9 cellular contexts compared by ENCODE assay signal in the genomic region with DNA sequence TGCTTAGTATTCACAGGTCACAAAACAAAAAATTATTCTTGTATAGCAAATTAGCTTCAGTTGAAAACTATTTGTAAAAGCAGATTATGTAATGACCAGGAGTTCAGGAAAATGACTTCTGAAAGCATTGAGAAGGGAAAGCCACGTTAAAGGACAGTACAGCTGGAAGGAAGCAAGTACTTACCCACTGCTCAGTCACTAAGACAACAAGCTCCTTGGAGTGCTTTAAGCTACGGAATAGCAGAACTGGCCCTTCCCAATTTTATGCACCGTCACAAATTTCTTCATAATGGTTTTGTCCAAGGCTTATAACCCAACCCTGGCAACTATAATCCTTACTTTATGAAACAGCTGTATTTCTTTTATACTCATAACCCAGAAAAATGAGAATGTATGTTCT. TPM values are rescaled to one million over a fixed set of nuclear protein-coding genes. Genes with fewer than 3 reads are reported as not detected.
A peak's percentile ranks its signal among the peaks of the same experiment; 100 is the strongest.
DNase-seq lines count a peak whose midpoint lies in the region; FAIRE-seq and TF ChIP-seq lines count a peak whose summit lies in the region.
"Had no signal": no experiment of that assay in that cellular context is flagged by ENCODE, and none has a peak within 500 bp of the region (broad histone marks: within the 10 kb centered on the region; RNA-seq: fewer than 3 reads in every experiment).

No MANE protein-coding gene starts in this region.

- H3K4me1 ChIP-seq in OCI-LY1 (ENCODE audit: insufficient read depth, low read length, severe bottlenecking) (peaks cover 70% of the 10 kb centered on the region), endothelial cell of umbilical vein (ENCODE audit: control insufficient read depth, extremely low read depth, insufficient read depth, low read length) (peaks cover 33% of the 10 kb centered on the region), skeletal muscle tissue (ENCODE audit: control insufficient read depth in 3 of 3, insufficient read depth in 3 of 3, low read length in 3 of 3) (peaks cover 0 to 4% (median 4%) of the 10 kb centered on the region in 3 donors), prostate gland (replicated peaks) (peaks cover 4% of the 10 kb centered on the region)

- intact Hi-C loops in endothelial cell of umbilical vein (cut with micrococcal nuclease) (no loop called here), prostate gland (cut with DNase I) (no loop called here)

- POLR2A ChIA-PET in activated CD4-positive, alpha-beta T cell treated with anti-CD3 and anti-CD28 coated beads, Interleukin-2, amount 10 ng/mL, durations not matched to agents 7 days and 5 days (lab: Charles Lee) = interaction anchor here (0.7 to 1.8 kb wide), 4 partner anchors 13 to 280 kb away, joined by 3 to 6 read pairs (median 4); a partner anchor contains a TSS
- POLR2A ChIA-PET in endothelial cell of umbilical vein (lab: Charles Lee) = interaction anchor here (0.7 to 1.5 kb wide), 4 partner anchors 9 to 46 kb away, joined by 3 to 10 read pairs (median 4); a partner anchor contains a TSS

- CTCF ChIA-PET in activated CD4-positive, alpha-beta T cell treated with anti-CD3 and anti-CD28 coated beads, Interleukin-2, amount 10 ng/mL, durations not matched to agents 7 days and 5 days (lab: Charles Lee) = interaction anchor here (0.9 to 3.9 kb wide), 8 partner anchors 9 to 278 kb away, joined by 3 to 24 read pairs (median 4); a partner anchor contains a TSS
- CTCF ChIA-PET in endothelial cell of umbilical vein (lab: Charles Lee) = interaction anchor here (0.7 to 2.5 kb wide), 8 partner anchors 12 to 378 kb away, joined by 3 to 24 read pairs (median 5); a partner anchor contains a TSS

- H3K27me3 Mint-ChIP-seq in activated CD4-positive, alpha-beta T cell treated with anti-CD3 and anti-CD28 coated beads, Interleukin-2, amount 10 ng/mL, durations not matched to agents 7 days and 5 days = no peaks in the 10 kb centered on the region

- H3K4me3 ChIP-seq in OCI-LY1 (ENCODE audit: low read depth, low read length, poor library complexity, severe bottlenecking) (peak overlapping the region; percentile 62), endothelial cell of umbilical vein (replicated peaks in 1 of 3; ENCODE audit: insufficient read depth in 1 of 3, low read depth in 1 of 3, low read length in 3 of 3) (peak overlapping the region in 2 of 3 experiments; percentile 44 to 81), skeletal muscle tissue (ENCODE audit: low read length in 3 of 3) (peak overlapping the region in 2 of 3 donors; percentile 1 to 71), prostate gland (no peak overlapping the region)

- peak overlapping the region; percentile 94 for H3K4me3 Mint-ChIP-seq in activated CD4-positive, alpha-beta T cell treated with anti-CD3 and anti-CD28 coated beads, Interleukin-2, amount 10 ng/mL, durations not matched to agents 7 days and 5 days

- WGBS in prostate gland = 64% methylated on average over 3 of the region's 3 CpGs

- H3K4me2 ChIP-seq in OCI-LY1 (ENCODE audit: low read length) = peak overlapping the region; percentile 75; the same call in 1 of the 2 replicates
- peak overlapping the region; percentile 91 for H3K4me2 ChIP-seq in endothelial cell of umbilical vein (ENCODE audit: insufficient read depth, low read length)

- no peaks in the 10 kb centered on the region for H3K9me3 Mint-ChIP-seq in activated CD4-positive, alpha-beta T cell treated with anti-CD3 and anti-CD28 coated beads, Interleukin-2, amount 10 ng/mL, durations not matched to agents 7 days and 5 days

- H2AFZ ChIP-seq in OCI-LY1 (ENCODE audit: low read length) (no peak overlapping the region), endothelial cell of umbilical vein (ENCODE audit: low read depth, low read length) (no peak overlapping the region)

- H3K27me3 ChIP-seq in OCI-LY1 (ENCODE audit: insufficient read depth, low read length) (no peaks in the 10 kb centered on the region), endothelial cell of umbilical vein (ENCODE audit: control insufficient read depth in 2 of 2, insufficient read depth in 2 of 2, low read length in 2 of 2) (no peaks in the 10 kb centered on the region), skeletal muscle tissue (ENCODE audit: control insufficient read depth in 3 of 3, insufficient read depth in 3 of 3, low read length in 3 of 3) (no peaks in the 10 kb centered on the region), prostate gland (replicated peaks; ENCODE audit: insufficient read depth) (no peaks in the 10 kb centered on the region)

- DNase-seq in activated CD4-positive, alpha-beta T cell treated with anti-CD3 and anti-CD28 coated beads, Interleukin-2, amount 10 ng/mL, durations not matched to agents 7 days and 5 days = no peak
- DNase-seq in activated CD4-positive, alpha-beta T cell treated with anti-CD3 and anti-CD28 coated beads, Interleukin-2, amount 50 U/mL, for 4 hours = no peak
- DNase-seq in endothelial cell of umbilical vein (ENCODE audit: low read depth, low spot score) (peak; percentile 39), prostate gland (ENCODE audit: low spot score) (no peak), COLO829 (ENCODE audit: low spot score) (no peak)
- no peak for DNase-seq in activated CD4-positive, alpha-beta T cell treated with anti-CD3 and anti-CD28 coated beads, Interleukin-2, amount 50 U/mL, for 1 hour

- BruUV-seq in endothelial cell of umbilical vein (replicated peaks; lab: Mats Ljungman, UMichigan) = no TSS peak

- peaks cover 19% of the 10 kb centered on the region; the same call in 1 of the 2 replicates for H3K79me2 ChIP-seq in OCI-LY1 (ENCODE audit: insufficient read depth, low read length)
- peaks cover 53% of the 10 kb centered on the region for H3K79me2 ChIP-seq in endothelial cell of umbilical vein (ENCODE audit: control insufficient read depth, insufficient read depth, low read length)

- dilution Hi-C loops in endothelial cell of umbilical vein (cut with MboI; ENCODE audit: extremely low pct_ligation_motif_present, low sequenced_read_pairs) = loop anchor here (25.0 kb wide), 1 partner anchor 287 kb away; no protein-coding TSS in a partner anchor

- TF ChIP-seq CTCF in OCI-LY1 (IDR thresholded peaks at IDR 0.05; ENCODE audit: low read length) = no peak
- no peak for TF ChIP-seq CTCF in endothelial cell of umbilical vein (IDR thresholded peaks at IDR 0.05; ENCODE audit: extremely low read depth in 1 of 2, insufficient read depth in 1 of 2, low read depth in 1 of 2, low read length in 2 of 2)
- no peak for TF ChIP-seq CTCF in prostate gland (IDR thresholded peaks at IDR 0.05)

- no peaks in the 10 kb centered on the region for H3K9me2 ChIP-seq in OCI-LY1 (ENCODE audit: low read depth, low read length)

- H3K9ac ChIP-seq in OCI-LY1 (ENCODE audit: low read length) (peak overlapping the region; percentile 63; the same call in 1 of the 2 replicates), endothelial cell of umbilical vein (replicated peaks; ENCODE audit: extremely low read depth, insufficient read depth, low read length) (peak overlapping the region; percentile 29), skeletal muscle tissue (ENCODE audit: low read depth in 1 of 3, low read length in 3 of 3) (no peak overlapping the region)

- TF ChIP-seq POLR2A in endothelial cell of umbilical vein (IDR thresholded peaks at IDR 0.05; ENCODE audit: low read depth, low read length) = no peak
- no peak for TF ChIP-seq POLR2A in prostate gland (IDR thresholded peaks at IDR 0.05)

- H3K4me1 Mint-ChIP-seq in activated CD4-positive, alpha-beta T cell treated with anti-CD3 and anti-CD28 coated beads, Interleukin-2, amount 10 ng/mL, durations not matched to agents 7 days and 5 days = peaks cover 52% of the 10 kb centered on the region

- H3K36me3 ChIP-seq in OCI-LY1 (ENCODE audit: insufficient read depth, low read length) (peaks cover 52% of the 10 kb centered on the region), endothelial cell of umbilical vein (ENCODE audit: control insufficient read depth in 2 of 2, extremely low read depth in 1 of 2, insufficient read depth in 2 of 2, low read length in 2 of 2) (peaks cover 3 to 27% of the 10 kb centered on the region in 2 experiments), skeletal muscle tissue (ENCODE audit: control insufficient read depth in 3 of 3, insufficient read depth in 3 of 3, low read length in 3 of 3) (peaks cover 0 to 11% (median 4%) of the 10 kb centered on the region in 3 donors), prostate gland (no peaks in the 10 kb centered on the region)

- no peak overlapping the region for H3K27ac Mint-ChIP-seq in activated CD4-positive, alpha-beta T cell treated with anti-CD3 and anti-CD28 coated beads, Interleukin-2, amount 10 ng/mL, durations not matched to agents 7 days and 5 days

- H3K27ac ChIP-seq in OCI-LY1 (ENCODE audit: low read depth, low read length, poor library complexity, severe bottlenecking) = peak overlapping the region; percentile 47
- H3K27ac ChIP-seq in endothelial cell of umbilical vein (ENCODE audit: insufficient read depth, low read depth, low read length) = peak overlapping the region; percentile 41
- peak overlapping the region; percentile 89 for H3K27ac ChIP-seq in skeletal muscle tissue (ENCODE audit: low read depth, low read length)
- no peak overlapping the region for H3K27ac ChIP-seq in prostate gland
- H3K27ac ChIP-seq: C4-2B had no signal

- H4K20me1 ChIP-seq in OCI-LY1 (ENCODE audit: insufficient read depth, low read length) (no peaks in the 10 kb centered on the region), endothelial cell of umbilical vein (replicated peaks; ENCODE audit: control insufficient read depth, extremely low read depth, insufficient read depth, low read length) (peaks cover 2% of the 10 kb centered on the region)

- peak; percentile 53 for FAIRE-seq in endothelial cell of umbilical vein (lab: Jason Lieb, UNC)

- H3F3A ChIP-seq in OCI-LY1 (ENCODE audit: insufficient read depth, low read length) = no peaks in the 10 kb centered on the region

- no peaks in the 10 kb centered on the region for H3K9me1 ChIP-seq in endothelial cell of umbilical vein (replicated peaks; ENCODE audit: control insufficient read depth, extremely low read depth, insufficient read depth, low read length)

- H3K9me3 ChIP-seq in OCI-LY1 (ENCODE audit: low read length) = no peaks in the 10 kb centered on the region
- no peaks in the 10 kb centered on the region for H3K9me3 ChIP-seq in endothelial cell of umbilical vein (replicated peaks; ENCODE audit: control insufficient read depth, insufficient read depth, low read length)
- no peaks in the 10 kb centered on the region for H3K9me3 ChIP-seq in skeletal muscle tissue (ENCODE audit: control insufficient read depth in 3 of 3, low read length in 3 of 3)
- H3K9me3 ChIP-seq in prostate gland = no peaks in the 10 kb centered on the region

- peaks cover 50% of the 10 kb centered on the region for H3K36me3 Mint-ChIP-seq in activated CD4-positive, alpha-beta T cell treated with anti-CD3 and anti-CD28 coated beads, Interleukin-2, amount 10 ng/mL, durations not matched to agents 7 days and 5 days (ENCODE audit: low read depth)

RNA-seq across cellular contexts. Expression of a gene that starts 13.0 kb away (rescaled TPM):
- total RNA-seq in activated CD4-positive, alpha-beta T cell treated with anti-CD3 and anti-CD28 coated beads, Interleukin-2, amount 10 ng/mL, durations not matched to agents 7 days and 5 days = 1 to 10 TPM; 5.2 to 5.5 TPM
- 12.7 and 21.8 TPM in 2 replicates for total RNA-seq in endothelial cell of umbilical vein
- 7.7 and 14.3 TPM in 2 replicates for polyA plus RNA-seq in endothelial cell of umbilical vein
- polyA plus RNA-seq in endothelial cell of umbilical vein (2011; cell fraction: cytosol; rRNA removed) = 13.7 and 15.0 TPM in 2 replicates
- polyA plus RNA-seq in endothelial cell of umbilical vein (2011; cell fraction: nucleus; rRNA removed) = 8.4 and 13.5 TPM in 2 replicates
- 34.1 and 59.0 TPM in 2 replicates for polyA plus RNA-seq in endothelial cell of umbilical vein (2012)
- polyA minus RNA-seq in endothelial cell of umbilical vein = 3.6 TPM in 2 replicates
- 2.4 TPM for polyA minus RNA-seq in endothelial cell of umbilical vein (2011; cell fraction: cytosol; rRNA and poly(A)+ RNA removed)
- 4.7 and 5.5 TPM in 2 replicates for polyA minus RNA-seq in endothelial cell of umbilical vein (2011; cell fraction: nucleus; rRNA and poly(A)+ RNA removed)
- 5.2 TPM for total RNA-seq in skeletal muscle tissue
- 10 to 100 TPM; 10.2 to 10.7 TPM for total RNA-seq in prostate gland

RNA-seq across cellular contexts. Expression of a gene that starts 54.0 kb away (rescaled TPM):
- total RNA-seq in activated CD4-positive, alpha-beta T cell treated with anti-CD3 and anti-CD28 coated beads, Interleukin-2, amount 10 ng/mL, durations not matched to agents 7 days and 5 days = 100 to 1,000 TPM in 1 of 2 experiments, 10 to 100 TPM in 1; 97.0 to 116 TPM
- 179 and 180 TPM in 2 replicates for total RNA-seq in endothelial cell of umbilical vein
- 47.5 and 58.3 TPM in 2 replicates for polyA plus RNA-seq in endothelial cell of umbilical vein
- polyA plus RNA-seq in endothelial cell of umbilical vein (2011; cell fraction: cytosol; rRNA removed) = 54.8 and 55.8 TPM in 2 replicates
- polyA plus RNA-seq in endothelial cell of umbilical vein (2011; cell fraction: nucleus; rRNA removed) = 85.6 and 122 TPM in 2 replicates
- polyA plus RNA-seq in endothelial cell of umbilical vein (2012) = 80.0 and 108 TPM in 2 replicates
- 163 and 192 TPM in 2 replicates for polyA minus RNA-seq in endothelial cell of umbilical vein
- polyA minus RNA-seq in endothelial cell of umbilical vein (2011; cell fraction: cytosol; rRNA and poly(A)+ RNA removed) = 137 TPM
- polyA minus RNA-seq in endothelial cell of umbilical vein (2011; cell fraction: nucleus; rRNA and poly(A)+ RNA removed) = 189 and 207 TPM in 2 replicates
- total RNA-seq in skeletal muscle tissue = 42.3 TPM
- 100 to 1,000 TPM in 1 of 2 donors, 10 to 100 TPM in 1; 61.7 to 101 TPM for total RNA-seq in prostate gland

Comparison
In these comparisons a context has a peak if more than half of its experiments do, and no peak if none do; other contexts are left out.
1. H3K27ac ChIP-seq: peak in OCI-LY1 (single experiment), endothelial cell of umbilical vein (single experiment) and skeletal muscle tissue (single experiment); none in prostate gland (0 of 2).
2. H3K4me3 ChIP-seq: peak in OCI-LY1 (single experiment), endothelial cell of umbilical vein (2 of 3) and skeletal muscle tissue (2 of 3); none in prostate gland (0 of 2).
3. H3K9ac ChIP-seq: peak in OCI-LY1 (single experiment) and endothelial cell of umbilical vein (single experiment); none in skeletal muscle tissue (0 of 3).